In the genomic region with DNA sequence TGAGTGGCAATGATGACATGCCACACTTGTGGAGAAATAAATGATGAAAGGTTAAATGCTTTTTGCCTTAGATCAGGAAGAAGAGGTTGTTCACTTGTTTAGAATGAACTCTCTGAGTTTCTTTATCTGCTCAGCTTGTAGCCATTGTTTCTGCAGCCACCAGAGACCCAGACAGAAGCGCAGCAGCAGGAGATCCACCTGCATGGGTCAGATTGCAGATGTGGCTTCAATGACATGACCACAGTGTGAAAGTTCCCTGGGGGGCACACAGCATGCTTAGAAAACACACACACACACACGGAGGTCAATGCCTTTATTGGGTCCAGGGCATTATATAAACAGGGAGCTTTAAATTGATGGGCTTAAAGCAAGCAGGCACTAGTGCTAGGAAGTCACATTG, we compare ENCODE assay signal across 3 cellular contexts.
DNase-seq lines count a peak whose midpoint lies in the region; ATAC-seq and TF ChIP-seq lines count a peak whose summit lies in the region.
"Not testable (repeated sequence)": the region's sequence is repeated elsewhere in the genome, so short reads cannot be mapped to it uniquely, and the experiment has no call there.

No MANE protein-coding gene starts in this region.

- not testable (repeated sequence) for H3K4me1 ChIP-seq in GM23338 (ENCODE audit: insufficient read depth)

- DNase-seq in GM23338 (ENCODE audit: low spot score); WTC11 (ENCODE audit: low spot score): not testable (repeated sequence)

- H3K27me3 ChIP-seq in GM23338 (ENCODE audit: insufficient read depth): not testable (repeated sequence)

- ATAC-seq in GM19043 (IDR thresholded peaks at IDR 0.05; ENCODE audit: low read depth, unreplicated experiment) (peak; percentile 78), GM23338 (peak; percentile 93), WTC11 (peak; percentile 78)

- H3K9me2 ChIP-seq in GM23338 (ENCODE audit: insufficient read depth): not testable (repeated sequence)

- CTCF ChIA-PET in WTC11 (lab: Charles Lee): not testable (repeated sequence)

- H3K27ac Mint-ChIP-seq in GM23338, WTC11: not testable (repeated sequence)

- not testable (repeated sequence) for H3K79me2 ChIP-seq in GM23338 (replicated peaks; ENCODE audit: insufficient read depth)

- H3K4me1 Mint-ChIP-seq in GM23338: not testable (repeated sequence)
- peaks cover 12% of the 10 kb centered on the region for H3K4me1 Mint-ChIP-seq in WTC11

- H3K9me3 Mint-ChIP-seq in GM23338: peaks cover 10% of the 10 kb centered on the region
- not testable (repeated sequence) for H3K9me3 Mint-ChIP-seq in WTC11

- TF ChIP-seq CTCF in GM23338 (conservative IDR thresholded peaks at IDR 0.05; ENCODE audit: low read depth in 2 of 2); WTC11 (IDR thresholded peaks at IDR 0.05): not testable (repeated sequence)

- H3K27ac ChIP-seq in GM23338 (ENCODE audit: low read depth): not testable (repeated sequence)

- H3K4me2 ChIP-seq in GM23338: not testable (repeated sequence)

- H3K4me3 ChIP-seq in GM23338: not testable (repeated sequence)

- POLR2A ChIA-PET in WTC11 (lab: Charles Lee): not testable (repeated sequence)

- not testable (repeated sequence) for H3K27me3 Mint-ChIP-seq in GM23338 (ENCODE audit: insufficient read depth, low read depth, poor library complexity); WTC11 (ENCODE audit: low read depth)

- not testable (repeated sequence) for H3K4me3 Mint-ChIP-seq in GM23338, WTC11

- H4K20me1 ChIP-seq in GM23338 (replicated peaks; ENCODE audit: insufficient read depth): not testable (repeated sequence)

- H2AFZ ChIP-seq in GM23338: not testable (repeated sequence)

- H3F3A ChIP-seq in GM23338 (replicated peaks; ENCODE audit: low read depth): not testable (repeated sequence)

- H3K36me3 Mint-ChIP-seq in GM23338 (ENCODE audit: low read depth); WTC11: not testable (repeated sequence)

- not testable (repeated sequence) for H3K36me3 ChIP-seq in GM23338 (ENCODE audit: insufficient read depth)
